Comparison of ENCODE assay signal across 8 cellular contexts in genomic region chr17:58082341-58082869, GRCh38. TPM values are rescaled to one million over a fixed set of nuclear protein-coding genes. Genes with fewer than 3 reads are reported as not detected.
A peak's percentile ranks its signal among the peaks of the same experiment; 100 is the strongest.
DNase-seq lines count a peak whose midpoint lies in the region; ATAC-seq, FAIRE-seq and TF ChIP-seq lines count a peak whose summit lies in the region.

No MANE protein-coding gene starts in this region.

- no CpG with 5 or more reads among the region's 10 CpGs for WGBS in H9 (ENCODE audit: extremely low coverage, insufficient read length, low lambda C conversion rate)
- 75 to 80% (median 75%) methylated on average over 10 of the region's 10 CpGs for WGBS in small intestine, 3 donors

- no peak overlapping the region for H2AK5ac ChIP-seq in H9 (ENCODE audit: insufficient read length, low read length)

- H3K4me3 Mint-ChIP-seq in H9: peak overlapping the region; percentile 60 to 77

- DNase-seq in H9: no peak
- DNase-seq in small intestine: no peak
- DNase-seq in SW480 (ENCODE audit: low spot score): no peak

- peak overlapping the region; percentile 31 for H3K18ac ChIP-seq in H9 (ENCODE audit: insufficient read length, low read depth, low read length)

- no peak overlapping the region for H3K23ac ChIP-seq in H9 (ENCODE audit: insufficient read length, low read depth, low read length)

- H3K4me3 ChIP-seq in iPS-20b (ENCODE audit: low read length) (peak overlapping the region; percentile 58), small intestine (ENCODE audit: low read depth in 1 of 2, low read length in 2 of 2) (no peak overlapping the region)

- H3K4ac ChIP-seq in H9 (ENCODE audit: low read depth, low read length): no peak overlapping the region

- peak overlapping the region; percentile 13 for H3K27ac ChIP-seq in H9 (ENCODE audit: insufficient read length, low read depth, low read length)
- peak overlapping the region; percentile 91 for H3K27ac ChIP-seq in VCaP
- H3K27ac ChIP-seq in iPS-20b (ENCODE audit: low read length): peak overlapping the region; percentile 65
- H3K27ac ChIP-seq in small intestine (ENCODE audit: low read depth in 1 of 2, low read length in 1 of 2): peak overlapping the region; percentile 33 to 83

- peaks cover 19% of the 10 kb centered on the region for H3K27me3 Mint-ChIP-seq in H9 (ENCODE audit: low read depth)

- no peak overlapping the region for H4K5ac ChIP-seq in H9 (ENCODE audit: insufficient read length, low read depth, low read length)

- H3K27me3 ChIP-seq in H9 (ENCODE audit: insufficient read depth, low read length): no peaks in the 10 kb centered on the region
- H3K27me3 ChIP-seq in iPS-20b (ENCODE audit: insufficient read depth, low read length): no peaks in the 10 kb centered on the region
- no peaks in the 10 kb centered on the region for H3K27me3 ChIP-seq in small intestine (ENCODE audit: control insufficient read depth in 2 of 2, insufficient read depth in 2 of 2, low read length in 2 of 2)

- no peak for FAIRE-seq in small intestine (lab: Jason Lieb, UNC)

- ATAC-seq in GM19452 (IDR thresholded peaks at IDR 0.05; ENCODE audit: unreplicated experiment) (no peak), GM18520 (IDR thresholded peaks at IDR 0.05; ENCODE audit: unreplicated experiment) (no peak), GM21737 (IDR thresholded peaks at IDR 0.05; ENCODE audit: unreplicated experiment) (no peak)

- H3K36me3 Mint-ChIP-seq in H9 (ENCODE audit: insufficient read depth in 1 of 3, low read depth in 3 of 3): peaks cover 6 to 28% (median 22%) of the 10 kb centered on the region in 3 experiments; a peak in 6 of 7 replicates

- peaks cover 3% of the 10 kb centered on the region for H3K23me2 ChIP-seq in H9 (ENCODE audit: insufficient read length, low read depth, low read length, poor library complexity, severe bottlenecking)

- no peak overlapping the region for H3T11ph ChIP-seq in H9 (ENCODE audit: low read length)

- no peaks in the 10 kb centered on the region; a peak in 1 of 5 replicates for H3K9me3 Mint-ChIP-seq in H9

- no peak overlapping the region for H2AFZ ChIP-seq in H9 (ENCODE audit: low read length)

- H4K20me1 ChIP-seq in H9 (ENCODE audit: control insufficient read depth, insufficient read depth, insufficient read length): peaks cover 3% of the 10 kb centered on the region

- H2BK5ac ChIP-seq in H9 (ENCODE audit: insufficient read length, low read length): no peak overlapping the region

- peak overlapping the region; percentile 20 for H3K9ac ChIP-seq in H9 (ENCODE audit: extremely low read depth, insufficient read length, low read length)
- H3K9ac ChIP-seq in iPS-20b (ENCODE audit: low read depth, low read length): peak overlapping the region; percentile 78

- H3K27ac Mint-ChIP-seq in H9: peak overlapping the region; percentile 98 to 99 (median 99)

- H3K36me3 ChIP-seq in iPS-20b (ENCODE audit: insufficient read depth, low read depth, low read length) (peaks cover 27% of the 10 kb centered on the region), small intestine (ENCODE audit: control insufficient read depth in 2 of 2, insufficient read depth in 2 of 2, low read length in 2 of 2) (no peaks in the 10 kb centered on the region)

- no peak overlapping the region for H2BK120ac ChIP-seq in H9 (ENCODE audit: low read depth, low read length, poor library complexity, severe bottlenecking)

- no peaks in the 10 kb centered on the region for H3K79me1 ChIP-seq in H9 (ENCODE audit: insufficient read depth, low read depth, low read length, poor library complexity, severe bottlenecking)

- TF ChIP-seq CTCF in H9 (conservative IDR thresholded peaks at IDR 0.05) (no peak), VCaP (conservative IDR thresholded peaks at IDR 0.05) (no peak)

- H3K4me1 ChIP-seq in H9 (ENCODE audit: insufficient read depth, low read length) (peaks cover 3% of the 10 kb centered on the region; the same call in 1 of the 2 replicates), iPS-20b (ENCODE audit: insufficient read depth, low read length) (peaks cover 29% of the 10 kb centered on the region), small intestine (ENCODE audit: control insufficient read depth in 2 of 2, insufficient read depth in 1 of 2, low read depth in 1 of 2, low read length in 1 of 2) (peaks cover 0 to 9% of the 10 kb centered on the region in 2 donors)

- H3K9me3 ChIP-seq in H9 (ENCODE audit: control insufficient read depth, low read depth, low read length) (no peaks in the 10 kb centered on the region), iPS-20b (ENCODE audit: insufficient read depth, low read depth, low read length) (no peaks in the 10 kb centered on the region), small intestine (ENCODE audit: control insufficient read depth, low read depth) (no peaks in the 10 kb centered on the region)

- H3K4me1 Mint-ChIP-seq in H9: peaks cover 35 to 37% of the 10 kb centered on the region in 2 experiments

- H2BK15ac ChIP-seq in H9 (ENCODE audit: low read depth, low read length): no peak overlapping the region

- no peak overlapping the region for H2BK20ac ChIP-seq in H9 (ENCODE audit: low read depth, low read length, poor library complexity, severe bottlenecking)

- H4K91ac ChIP-seq in H9 (ENCODE audit: insufficient read length, low read depth, low read length): no peak overlapping the region

- no peak overlapping the region for H2BK12ac ChIP-seq in H9 (ENCODE audit: insufficient read length, low read depth, low read length)

- peak overlapping the region; percentile 86; the same call in 1 of the 2 replicates for H3K14ac ChIP-seq in H9 (ENCODE audit: insufficient read depth, low read length)

- H4K8ac ChIP-seq in H9 (replicated peaks; ENCODE audit: insufficient read length, low read depth, low read length): no peak overlapping the region

- H3K79me2 ChIP-seq in H9 (ENCODE audit: insufficient read depth, low read length): peaks cover 26% of the 10 kb centered on the region; the same call in 1 of the 2 replicates

- no peak overlapping the region for H3K56ac ChIP-seq in H9 (ENCODE audit: insufficient read length, low read depth, low read length)

- H3K4me2 ChIP-seq in H9 (ENCODE audit: insufficient read depth, insufficient read length, low read length): peak overlapping the region; percentile 48

RNA-seq across cellular contexts. Expression of gene DYNLL2, which starts 0.8 kb away (rescaled TPM):
- total RNA-seq in H9 (2021): 38.7 and 39.3 TPM in 2 replicates
- 10 to 100 TPM; 18.9 to 40.8 (median 24.6) TPM for polyA plus RNA-seq in small intestine

Comparison
In these comparisons a context has a peak if more than half of its experiments do, and no peak if none do; other contexts are left out.
1. H3K27ac ChIP-seq: peak in every context shown above with its lines; median percentile 91 in VCaP; 65 in iPS-20b; 58 in small intestine; 13 in H9.